In the genomic region with DNA sequence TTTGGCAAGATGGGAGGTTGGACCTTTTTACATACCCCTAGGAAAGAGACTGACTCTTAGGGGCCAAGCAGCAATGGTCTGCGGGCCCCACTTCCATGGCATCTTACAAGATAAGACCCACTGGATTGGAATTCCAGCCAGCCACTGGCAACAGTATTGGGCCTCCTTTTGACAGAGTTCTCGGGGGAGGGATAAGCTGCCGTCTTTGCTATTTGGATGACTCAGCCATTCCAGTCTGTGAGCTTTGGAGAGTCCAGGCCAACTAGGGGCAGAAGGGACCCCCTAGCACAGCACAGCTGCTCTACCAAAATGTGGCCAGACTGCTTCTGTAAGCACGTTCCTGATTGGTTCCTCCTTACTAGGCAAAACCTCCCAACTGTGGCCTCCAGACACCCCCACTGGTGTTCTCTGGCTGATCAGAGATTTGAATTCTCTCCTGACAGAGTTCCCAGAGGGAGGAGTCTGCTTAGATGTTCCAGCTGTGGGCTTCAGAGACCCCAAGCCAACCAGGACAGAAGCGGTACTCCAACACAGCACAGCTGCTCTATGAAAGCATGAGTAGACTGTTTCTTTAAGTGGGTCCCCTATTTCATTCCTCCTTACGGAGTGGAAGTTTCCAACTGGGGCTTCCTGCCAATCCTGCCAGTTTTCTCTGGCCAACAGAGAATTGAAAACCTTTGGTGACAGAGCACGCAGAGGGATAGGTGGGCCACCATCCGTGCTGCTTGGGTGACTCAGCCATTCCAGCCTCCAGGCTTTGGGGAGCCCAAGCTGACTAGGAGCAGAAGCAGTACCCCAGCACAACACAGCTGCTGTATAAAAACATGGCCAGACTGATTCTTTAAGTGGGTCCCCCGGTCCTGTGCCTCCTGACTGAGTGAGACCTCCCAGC, we compare ENCODE assay signal across 15 cellular contexts.
DNase-seq lines count a peak whose midpoint lies in the region; ATAC-seq, FAIRE-seq and TF ChIP-seq lines count a peak whose summit lies in the region.
"Had no signal": no experiment of that assay in that cellular context is flagged by ENCODE, and none has a peak within 500 bp of the region (broad histone marks: within the 10 kb centered on the region; RNA-seq: fewer than 3 reads in every experiment).

No MANE protein-coding gene starts in this region.

- H3K9me3 ChIP-seq in psoas muscle (peaks cover 7% of the 10 kb centered on the region), small intestine (ENCODE audit: control insufficient read depth, low read depth) (no peaks in the 10 kb centered on the region)

- no peak for ATAC-seq in psoas muscle
- ATAC-seq in HG02973 (IDR thresholded peaks at IDR 0.05; ENCODE audit: unreplicated experiment) = no peak
- ATAC-seq: stimulated activated naive CD8-positive, alpha-beta T cell treated with anti-CD3 and anti-CD28 coated beads, Interleukin-15, Interleukin-2, amounts not matched to agents 100 U/mL and 50 U/mL, for 24 hours had no signal

- H3K4me1 ChIP-seq in psoas muscle (no peaks in the 10 kb centered on the region), small intestine (ENCODE audit: control insufficient read depth in 2 of 2, insufficient read depth in 1 of 2, low read depth in 1 of 2, low read length in 1 of 2) (no peaks in the 10 kb centered on the region)

- H3K36me3 ChIP-seq in psoas muscle (ENCODE audit: insufficient read depth in 1 of 2, low read depth in 1 of 2) = no peaks in the 10 kb centered on the region
- H3K36me3 ChIP-seq in small intestine (ENCODE audit: control insufficient read depth in 2 of 2, insufficient read depth in 2 of 2, low read length in 2 of 2) = no peaks in the 10 kb centered on the region

- H3K27me3 ChIP-seq in psoas muscle (ENCODE audit: insufficient read depth in 3 of 3, low read length in 2 of 3) = no peaks in the 10 kb centered on the region
- H3K27me3 ChIP-seq in small intestine (ENCODE audit: control insufficient read depth in 2 of 2, insufficient read depth in 2 of 2, low read length in 2 of 2) = no peaks in the 10 kb centered on the region

- H3K27ac ChIP-seq in psoas muscle = no peak overlapping the region
- H3K27ac ChIP-seq in small intestine (ENCODE audit: low read depth in 1 of 2, low read length in 1 of 2) = no peak overlapping the region

- intact Hi-C loops in psoas muscle (cut with DNase I) = no loop called here

- DNase-seq in A172 (ENCODE audit: low spot score) (peak; percentile 17), HT1080 (ENCODE audit: low read depth) (peak; percentile 35), choroid plexus epithelial cell (ENCODE audit: low read depth) (peak; percentile 80), iris pigment epithelial cell (ENCODE audit: low read depth) (peak; percentile 71), psoas muscle (no peak), small intestine (no peak)
- DNase-seq in activated effector memory CD4-positive, alpha-beta T cell treated with anti-CD3 and anti-CD28 coated beads, Interleukin-2, amount 50 U/mL, for 16 hours = no peak
- DNase-seq: activated CD4-positive, alpha-beta T cell treated with anti-CD3 and anti-CD28 coated beads, Interleukin-2, amount 10 ng/mL, durations not matched to agents 24 days and 14 days; activated naive CD8-positive, alpha-beta T cell treated with anti-CD3 and anti-CD28 coated beads, Interleukin-2, amount 10 ng/mL, durations not matched to agents 7 days and 5 days; COR-L47; NCI-H510A treated with DMSO at 0.1 percent for 48 hours; stimulated activated naive CD8-positive, alpha-beta T cell treated with anti-CD3 and anti-CD28 coated beads, Interleukin-15, Interleukin-2, amounts not matched to agents 100 U/mL and 50 U/mL, for 24 hours; T-helper 2 cell had no signal

- 35 to 52% (median 43%) methylated on average over 9 of the region's 9 CpGs for WGBS in psoas muscle, 3 donors
- WGBS in small intestine, 3 donors = 70 to 87% (median 76%) methylated on average over 9 of the region's 9 CpGs

- TF ChIP-seq CTCF in choroid plexus epithelial cell (conservative IDR thresholded peaks at IDR 0.05; ENCODE audit: low read depth, low read length) (no peak), psoas muscle (IDR thresholded peaks at IDR 0.05) (no peak)

- H3K4me3 ChIP-seq in choroid plexus epithelial cell (ENCODE audit: low read depth, low read length) = no peak overlapping the region
- H3K4me3 ChIP-seq in psoas muscle = no peak overlapping the region
- H3K4me3 ChIP-seq in small intestine (ENCODE audit: low read depth in 1 of 2, low read length in 2 of 2) = no peak overlapping the region
- H3K4me3 ChIP-seq: lung had no signal

- FAIRE-seq in small intestine (lab: Jason Lieb, UNC) = no peak

Comparison
In these comparisons a context has a peak if more than half of its experiments do, and no peak if none do; other contexts are left out.
1. DNase-seq: peak in A172 (single experiment), HT1080 (single experiment), choroid plexus epithelial cell (single experiment) and iris pigment epithelial cell (single experiment); none in psoas muscle (0 of 2), activated effector memory CD4-positive, alpha-beta T cell treated with anti-CD3 and anti-CD28 coated beads, Interleukin-2, amount 50 U/mL, for 16 hours (single experiment) and small intestine (single experiment).